1 cellular context compared by ENCODE assay signal in the genomic region with DNA sequence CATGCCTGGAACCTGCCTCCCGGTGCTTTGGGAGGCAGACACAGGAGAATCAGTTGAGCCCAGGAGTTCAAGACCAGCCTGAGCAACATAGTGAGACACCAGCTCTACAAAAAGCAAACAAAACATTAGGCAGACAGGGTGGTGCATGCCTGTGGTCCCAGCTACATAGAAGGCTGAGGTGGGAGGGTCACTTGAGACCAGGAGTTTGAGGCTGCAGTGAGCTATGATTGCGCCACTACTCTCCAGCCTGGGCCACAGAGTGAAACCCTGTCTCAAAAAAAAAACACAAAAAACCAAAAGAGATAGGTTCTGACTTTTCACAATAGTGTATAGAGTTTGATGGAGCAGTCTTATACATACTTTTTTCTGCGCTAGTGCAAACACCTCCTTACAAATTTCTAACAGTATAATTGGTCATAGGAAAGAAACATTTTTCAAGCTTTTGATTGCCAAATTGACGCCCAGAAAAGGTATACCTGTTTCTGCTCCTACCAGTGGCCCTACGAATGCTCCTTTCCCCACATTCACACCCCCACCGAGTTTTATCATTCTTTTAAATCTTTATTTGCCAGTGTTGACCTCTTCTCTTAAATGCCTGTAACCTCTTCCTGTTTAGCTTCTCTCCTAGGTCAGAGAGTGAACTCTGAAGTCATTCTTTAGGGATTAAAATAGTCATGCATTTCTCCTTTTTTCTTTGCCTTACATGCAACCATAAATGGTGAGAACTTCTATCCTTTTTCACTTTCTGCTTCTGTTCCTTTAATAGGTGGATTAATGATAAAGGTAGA.
TF ChIP-seq lines count a peak whose summit lies in the region.

No MANE protein-coding gene starts in this region.

TF ChIP-seq in HepG2, 621 proteins besides CTCF, POLR2A, EP300 and RAD21:
- TF ChIP-seq MIER3 (CRISPR knock-in tag; IDR thresholded peaks at IDR 0.05; ENCODE audit: borderline replicate concordance) (no peak), RBM22 (optimal IDR thresholded peaks at IDR 0.05; ENCODE audit: low read length) (no peak)
- TF ChIP-seq, protein P1, sequence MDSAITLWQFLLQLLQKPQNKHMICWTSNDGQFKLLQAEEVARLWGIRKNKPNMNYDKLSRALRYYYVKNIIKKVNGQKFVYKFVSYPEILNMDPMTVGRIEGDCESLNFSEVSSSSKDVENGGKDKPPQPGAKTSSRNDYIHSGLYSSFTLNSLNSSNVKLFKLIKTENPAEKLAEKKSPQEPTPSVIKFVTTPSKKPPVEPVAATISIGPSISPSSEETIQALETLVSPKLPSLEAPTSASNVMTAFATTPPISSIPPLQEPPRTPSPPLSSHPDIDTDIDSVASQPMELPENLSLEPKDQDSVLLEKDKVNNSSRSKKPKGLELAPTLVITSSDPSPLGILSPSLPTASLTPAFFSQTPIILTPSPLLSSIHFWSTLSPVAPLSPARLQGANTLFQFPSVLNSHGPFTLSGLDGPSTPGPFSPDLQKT (CRISPR knock-in tag; IDR thresholded peaks at IDR 0.05; ENCODE audit: borderline replicate concordance): no peak
- TF ChIP-seq, protein P2, sequence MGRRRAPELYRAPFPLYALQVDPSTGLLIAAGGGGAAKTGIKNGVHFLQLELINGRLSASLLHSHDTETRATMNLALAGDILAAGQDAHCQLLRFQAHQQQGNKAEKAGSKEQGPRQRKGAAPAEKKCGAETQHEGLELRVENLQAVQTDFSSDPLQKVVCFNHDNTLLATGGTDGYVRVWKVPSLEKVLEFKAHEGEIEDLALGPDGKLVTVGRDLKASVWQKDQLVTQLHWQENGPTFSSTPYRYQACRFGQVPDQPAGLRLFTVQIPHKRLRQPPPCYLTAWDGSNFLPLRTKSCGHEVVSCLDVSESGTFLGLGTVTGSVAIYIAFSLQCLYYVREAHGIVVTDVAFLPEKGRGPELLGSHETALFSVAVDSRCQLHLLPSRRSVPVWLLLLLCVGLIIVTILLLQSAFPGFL (CRISPR knock-in tag; IDR thresholded peaks at IDR 0.05): no peak
- TF ChIP-seq, protein P3, sequence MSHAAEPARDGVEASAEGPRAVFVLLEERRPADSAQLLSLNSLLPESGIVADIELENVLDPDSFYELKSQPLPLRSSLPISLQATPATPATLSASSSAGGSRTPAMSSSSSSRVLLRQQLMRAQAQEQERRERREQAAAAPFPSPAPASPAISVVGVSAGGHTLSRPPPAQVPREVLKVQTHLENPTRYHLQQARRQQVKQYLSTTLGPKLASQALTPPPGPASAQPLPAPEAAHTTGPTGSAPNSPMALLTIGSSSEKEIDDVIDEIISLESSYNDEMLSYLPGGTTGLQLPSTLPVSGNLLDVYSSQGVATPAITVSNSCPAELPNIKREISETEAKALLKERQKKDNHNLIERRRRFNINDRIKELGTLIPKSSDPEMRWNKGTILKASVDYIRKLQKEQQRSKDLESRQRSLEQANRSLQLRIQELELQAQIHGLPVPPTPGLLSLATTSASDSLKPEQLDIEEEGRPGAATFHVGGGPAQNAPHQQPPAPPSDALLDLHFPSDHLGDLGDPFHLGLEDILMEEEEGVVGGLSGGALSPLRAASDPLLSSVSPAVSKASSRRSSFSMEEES (CRISPR knock-in tag; IDR thresholded peaks at IDR 0.05): no peak
